In the genomic region with DNA sequence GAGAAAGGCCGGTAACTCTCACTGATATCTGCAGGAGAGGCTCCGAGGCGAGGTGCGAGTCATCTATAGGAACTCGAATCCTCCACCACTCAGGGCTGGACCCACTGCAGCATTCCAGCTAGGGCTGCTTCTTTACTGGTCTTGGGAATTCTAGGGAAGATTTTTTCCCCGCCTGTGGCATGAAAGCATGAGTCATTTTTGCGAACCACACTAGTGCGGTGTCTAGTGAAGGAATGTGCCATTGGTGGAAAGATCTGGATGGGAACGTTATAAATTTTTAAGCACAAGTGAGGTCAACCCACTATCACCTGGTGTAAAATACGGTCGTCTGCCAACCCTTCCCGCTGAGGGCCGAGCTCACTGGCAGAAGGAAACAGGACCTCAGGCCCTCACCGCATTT, we compare ENCODE assay signal across 19 cellular contexts. TPM values are rescaled to one million over a fixed set of nuclear protein-coding genes. Genes with fewer than 3 reads are reported as not detected.
DNase-seq lines count a peak whose midpoint lies in the region; ATAC-seq and TF ChIP-seq lines count a peak whose summit lies in the region.
"Had no signal": no experiment of that assay in that cellular context is flagged by ENCODE, and none has a peak within 500 bp of the region (broad histone marks: within the 10 kb centered on the region; RNA-seq: fewer than 3 reads in every experiment).

No MANE protein-coding gene starts in this region.

- H3K9me3 ChIP-seq in osteoblast (ENCODE audit: low read depth, low read length) = no peaks in the 10 kb centered on the region
- H3K9me3 ChIP-seq: breast epithelium, gastrocnemius medialis had no signal

- no peaks in the 10 kb centered on the region for H3K79me2 ChIP-seq in osteoblast (ENCODE audit: insufficient read depth, low read length)

- H2AFZ ChIP-seq in osteoblast (ENCODE audit: low read length) = no peak overlapping the region

- ATAC-seq in HG03354 (IDR thresholded peaks at IDR 0.05; ENCODE audit: poor library complexity, severe bottlenecking, unreplicated experiment) = no peak
- ATAC-seq: activated CD8-positive, alpha-beta memory T cell treated with anti-CD3 and anti-CD28 coated beads, Interleukin-2, amount 10 ng/mL, durations not matched to agents 7 days and 5 days; gastrocnemius medialis had no signal

- H4K20me1 ChIP-seq in osteoblast (ENCODE audit: insufficient read depth, low read length) = no peaks in the 10 kb centered on the region

- H3K36me3 ChIP-seq in osteoblast (ENCODE audit: insufficient read depth, low read length) = no peaks in the 10 kb centered on the region
- H3K36me3 ChIP-seq: breast epithelium, gastrocnemius medialis had no signal

- POLR2A ChIA-PET in RWPE1 (lab: Yijun Ruan, JAX; ENCODE audit: low non-redundant PET) = no interaction called here

- peaks cover 11% of the 10 kb centered on the region for H3K27me3 ChIP-seq in osteoblast (ENCODE audit: insufficient read depth, low read length)
- H3K27me3 ChIP-seq: breast epithelium, gastrocnemius medialis had no signal

- peaks cover 6% of the 10 kb centered on the region for H3K4me1 ChIP-seq in osteoblast (ENCODE audit: insufficient read depth, low read length)
- H3K4me1 ChIP-seq: breast epithelium, gastrocnemius medialis had no signal

- H3K4me3 ChIP-seq in epithelial cell of esophagus (ENCODE audit: low read length) (no peak overlapping the region), osteoblast (ENCODE audit: insufficient read depth, low read length) (no peak overlapping the region)
- H3K4me3 ChIP-seq: breast epithelium, gastrocnemius medialis had no signal

- no peak overlapping the region for H3K4me2 ChIP-seq in osteoblast (ENCODE audit: insufficient read depth, low read length)

- CTCF ChIA-PET in RWPE1 (lab: Yijun Ruan, JAX) = interaction anchor here (0.7 kb wide), 1 partner anchor 56 kb away, joined by 4 read pairs; no protein-coding TSS in a partner anchor

- H3K27ac ChIP-seq in RWPE1 (no peak overlapping the region), osteoblast (ENCODE audit: low read depth, low read length) (no peak overlapping the region)
- H3K27ac ChIP-seq: gastrocnemius medialis had no signal

- TF ChIP-seq CTCF in RWPE1 (conservative IDR thresholded peaks at IDR 0.05; ENCODE audit: low read depth) (no peak), epithelial cell of esophagus (IDR thresholded peaks at IDR 0.05; ENCODE audit: insufficient read depth, low read depth, low read length, missing control alignments) (no peak), osteoblast (IDR thresholded peaks at IDR 0.05; ENCODE audit: extremely low read depth, low read depth, low read length) (no peak)

- DNase-seq in GM04503 (ENCODE audit: low read depth) (peak; percentile 44), RWPE1 (ENCODE audit: low spot score) (peak; percentile 44), epithelial cell of esophagus (ENCODE audit: low read depth) (peak; percentile 45), osteoblast (ENCODE audit: insufficient read length, low spot score, missing footprints) (peak; percentile 88), C1 segment of cervical spinal cord (lab: John Stamatoyannopoulos, UW) (no peak), NCI-H2171 treated with DMSO at 0.1 percent for 48 hours (lab: John Stamatoyannopoulos, UW) (no peak), hepatic stellate cell (ENCODE audit: low spot score) (no peak)
- DNase-seq: activated CD4-positive, CD25-positive, alpha-beta regulatory T cell; activated CD8-positive, alpha-beta memory T cell treated with anti-CD3 and anti-CD28 coated beads, Interleukin-2, amount 10 ng/mL, durations not matched to agents 7 days and 5 days; CD4-positive, CD25-positive, alpha-beta regulatory T cell; effector CD8-positive, alpha-beta T cell; gastrocnemius medialis; GDM1; NCI-H1436 treated with DMSO at 0.1 percent for 48 hours; NCI-H524; stimulated activated CD4-positive, alpha-beta T cell treated with anti-CD3 and anti-CD28 coated beads, Interleukin-12 subunit alpha, Interleukin-12 subunit beta, amount 100 ng/mL, for 4 hours; substantia nigra had no signal

RNA-seq across cellular contexts. Expression of a gene that starts 49.7 kb away (rescaled TPM):
- total RNA-seq in osteoblast = 39.4 and 41.5 TPM in 2 replicates

Comparison
In these comparisons a context has a peak if more than half of its experiments do, and no peak if none do; other contexts are left out.
1. DNase-seq: peak in GM04503 (single experiment), RWPE1 (single experiment), epithelial cell of esophagus (single experiment) and osteoblast (single experiment); none in C1 segment of cervical spinal cord (0 of 14), NCI-H2171 treated with DMSO at 0.1 percent for 48 hours (single experiment) and hepatic stellate cell (single experiment).